In the genomic region with DNA sequence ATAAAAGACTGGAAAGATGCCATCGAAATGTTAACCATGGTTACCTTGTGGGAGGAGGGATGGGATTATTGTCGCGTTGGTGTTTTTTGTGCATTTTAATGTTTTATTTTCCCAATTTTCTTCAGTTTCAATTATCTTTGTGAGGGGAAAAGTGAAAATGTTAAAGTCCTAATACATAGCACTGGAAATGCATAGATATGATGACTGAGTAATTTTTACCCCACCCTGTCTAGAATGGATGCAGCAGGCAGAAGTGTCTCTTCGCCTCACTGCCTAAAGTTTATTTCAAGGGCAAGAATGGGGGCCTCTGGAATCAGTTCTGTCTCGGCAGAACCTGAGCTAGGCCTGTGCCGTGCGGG, we compare ENCODE assay signal across 10 cellular contexts. TPM values are rescaled to one million over a fixed set of nuclear protein-coding genes. Genes with fewer than 3 reads are reported as not detected.
DNase-seq lines count a peak whose midpoint lies in the region; ATAC-seq, FAIRE-seq and TF ChIP-seq lines count a peak whose summit lies in the region.
"Had no signal": no experiment of that assay in that cellular context is flagged by ENCODE, and none has a peak within 500 bp of the region (broad histone marks: within the 10 kb centered on the region; RNA-seq: fewer than 3 reads in every experiment).

No MANE protein-coding gene starts in this region.

- WGBS in GM12878 (ENCODE audit: insufficient coverage, insufficient replicate concordance, low lambda C conversion rate, missing lambda C conversion rate), result 49% methylated on average over 7 of the region's 7 CpGs

- TF ChIP-seq POLR2A in GM12878 (IDR thresholded peaks at IDR 0.05; ENCODE audit: low read depth, low read length), result no peak

- POLR2A ChIA-PET in CD8-positive, alpha-beta T cell (lab: Charles Lee), result no interaction called here
- POLR2A ChIA-PET in GM12878 (lab: Charles Lee), result no interaction called here

- H3K4me3 Mint-ChIP-seq in CD8-positive, alpha-beta T cell, result peak overlapping the region; percentile 75
- H3K4me3 Mint-ChIP-seq in IgD-negative memory B cell (peak overlapping the region; percentile 62 to 95 (median 80)), nephron (peak overlapping the region; percentile 76 to 80 (median 77))

- no peak overlapping the region for H3K27ac Mint-ChIP-seq in CD8-positive, alpha-beta T cell
- peak overlapping the region in 2 of 3 donors; percentile 1 to 76 for H3K27ac Mint-ChIP-seq in IgD-negative memory B cell
- H3K27ac Mint-ChIP-seq in nephron, result no peak overlapping the region

- no peaks in the 10 kb centered on the region for H3K36me3 Mint-ChIP-seq in CD8-positive, alpha-beta T cell
- H3K36me3 Mint-ChIP-seq in IgD-negative memory B cell (peaks cover 2% of the 10 kb centered on the region), nephron (ENCODE audit: low read depth) (no peaks in the 10 kb centered on the region)

- BruUV-seq in GM12878 (replicated peaks; lab: Mats Ljungman, UMichigan), result no TSS peak

- no peak overlapping the region for H3K9ac ChIP-seq in GM12878 (ENCODE audit: control insufficient read depth, insufficient read depth, low read length)

- peaks cover 22% of the 10 kb centered on the region for H3K27me3 ChIP-seq in CD8-positive, alpha-beta T cell (ENCODE audit: insufficient read depth, low read length)
- H3K27me3 ChIP-seq in GM12878 (replicated peaks in 1 of 2; ENCODE audit: control insufficient read depth in 2 of 2, insufficient read depth in 2 of 2, low read length in 1 of 2), result peaks cover 28 to 42% of the 10 kb centered on the region in 2 experiments

- in situ Hi-C loops in GM12878 (cut with MboI), result loop anchor here (5.0 to 25.0 kb wide), 3 partner anchors 379 to 1173 kb away; partner anchors contain the start of gene SOX14

- SMC1A ChIA-PET in GM12878 (lab: Charles Lee; ENCODE audit: uncharacterized antibody, unreplicated experiment), result interaction anchor here (0.6 to 3.0 kb wide), 5 partner anchors 9 to 456 kb away, joined by 3 to 18 read pairs (median 3); no protein-coding TSS in a partner anchor

- no peak for DNase-seq in CD8-positive, alpha-beta T cell
- DNase-seq in GM12878 (ENCODE audit: low read depth, low spot score) (no peak), hypothalamus (lab: John Stamatoyannopoulos, UW) (no peak), posterior cingulate gyrus (no peak)
- no peak for DNase-seq in stimulated activated CD4-positive, alpha-beta T cell treated with anti-CD3 and anti-CD28 coated beads, Interleukin-4, amount 100 ng/mL, for 1 hour

- H3K4me3 ChIP-seq in CD8-positive, alpha-beta T cell (ENCODE audit: low read depth, low read length), result peak overlapping the region; percentile 50
- H3K4me3 ChIP-seq in GM12878, result no peak overlapping the region; the same call in 1 of the 2 replicates

- H3K4me1 Mint-ChIP-seq in CD8-positive, alpha-beta T cell (ENCODE audit: low read depth), result peaks cover 29% of the 10 kb centered on the region
- H3K4me1 Mint-ChIP-seq in IgD-negative memory B cell (peaks cover 4 to 15% (median 14%) of the 10 kb centered on the region in 3 donors), nephron (peaks cover 20% of the 10 kb centered on the region)

- H3K4me1 ChIP-seq in CD8-positive, alpha-beta T cell (ENCODE audit: insufficient read depth, low read length), result peaks cover 46% of the 10 kb centered on the region
- no peaks in the 10 kb centered on the region for H3K4me1 ChIP-seq in GM12878 (ENCODE audit: control insufficient read depth, insufficient read depth, low read length)

- no peaks in the 10 kb centered on the region for H3K79me2 ChIP-seq in GM12878 (ENCODE audit: control insufficient read depth, insufficient read depth, low read length)

- no peak for TF ChIP-seq CTCF in CD8-positive, alpha-beta T cell (IDR thresholded peaks at IDR 0.05)
- TF ChIP-seq CTCF in GM12878 (IDR thresholded peaks at IDR 0.05 in 2 of 3, conservative IDR thresholded peaks at IDR 0.05 in 1 of 3; ENCODE audit: control insufficient read depth in 2 of 3, extremely low read depth in 1 of 3, insufficient read depth in 1 of 3, low read depth in 3 of 3, low read length in 3 of 3), result no peak
- TF ChIP-seq CTCF in nephron (IDR thresholded peaks at IDR 0.05; ENCODE audit: unreplicated experiment in 3 of 3), result no peak

- H4K20me1 ChIP-seq in GM12878 (ENCODE audit: control insufficient read depth, insufficient read depth), result no peaks in the 10 kb centered on the region

- no peak overlapping the region; the same call in 1 of the 2 replicates for H2AFZ ChIP-seq in GM12878 (ENCODE audit: control insufficient read depth, low read depth, low read length)

- RAD21 ChIA-PET in GM12878 (lab: Charles Lee; ENCODE audit: unreplicated experiment), result interaction anchor here (0.6 to 1.3 kb wide), 8 partner anchors 12 to 395 kb away, joined by 3 to 7 read pairs (median 3); no protein-coding TSS in a partner anchor

- TF ChIP-seq RAD21 in GM12878 (IDR thresholded peaks at IDR 0.05; ENCODE audit: insufficient read depth, low read depth, low read length), result no peak

- no peak for FAIRE-seq in GM12878 (lab: Jason Lieb, UNC)

- TF ChIP-seq EP300 in GM12878 (IDR thresholded peaks at IDR 0.05; ENCODE audit: borderline replicate concordance in 1 of 2, control insufficient read depth in 1 of 2, low read depth in 2 of 2, low read length in 2 of 2), result no peak

- no peak for ATAC-seq in CD8-positive, alpha-beta T cell
- ATAC-seq in GM12878 (no peak), HG02588 (IDR thresholded peaks at IDR 0.05; ENCODE audit: unreplicated experiment) (no peak)

- peak overlapping the region; percentile 49 for H3K4me2 ChIP-seq in GM12878 (ENCODE audit: control insufficient read depth, insufficient read depth)

- no peak overlapping the region for H3K27ac ChIP-seq in CD8-positive, alpha-beta T cell (ENCODE audit: low read depth, low read length)
- no peak overlapping the region for H3K27ac ChIP-seq in GM12878 (ENCODE audit: control insufficient read depth, insufficient read depth)

- H3K36me3 ChIP-seq in CD8-positive, alpha-beta T cell (ENCODE audit: insufficient read depth, low read length), result no peaks in the 10 kb centered on the region
- H3K36me3 ChIP-seq in GM12878 (ENCODE audit: control insufficient read depth in 2 of 2, insufficient read depth in 2 of 2, low read length in 1 of 2), result no peaks in the 10 kb centered on the region
- H3K36me3 ChIP-seq: adrenal gland had no signal

- H3K9me3 Mint-ChIP-seq in CD8-positive, alpha-beta T cell, result no peaks in the 10 kb centered on the region
- H3K9me3 Mint-ChIP-seq in IgD-negative memory B cell, result peaks cover 0 to 2% (median 0%) of the 10 kb centered on the region in 3 donors
- no peaks in the 10 kb centered on the region for H3K9me3 Mint-ChIP-seq in nephron

- CTCF ChIA-PET in CD8-positive, alpha-beta T cell (lab: Charles Lee), result interaction anchor here (0.7 to 2.0 kb wide), 22 partner anchors 8 to 585 kb away, joined by 3 to 25 read pairs (median 5); partner anchors contain the start of genes FOXL2 and FOXL2NB
- CTCF ChIA-PET in GM12878 (lab: Yijun Ruan, JAX), result interaction anchor here (0.6 to 3.0 kb wide), 31 partner anchors 8 to 517 kb away, joined by 3 to 38 read pairs (median 3); no protein-coding TSS in a partner anchor

- no peaks in the 10 kb centered on the region for H3K9me3 ChIP-seq in CD8-positive, alpha-beta T cell (ENCODE audit: low read length)
- no peaks in the 10 kb centered on the region; the same call in 2 of the 3 replicates for H3K9me3 ChIP-seq in GM12878 (replicated peaks; ENCODE audit: control insufficient read depth, insufficient read depth, low read length)
- H3K9me3 ChIP-seq: adrenal gland had no signal

- H3K27me3 Mint-ChIP-seq in CD8-positive, alpha-beta T cell (ENCODE audit: low read depth), result peaks cover 62% of the 10 kb centered on the region
- peaks cover 50% of the 10 kb centered on the region for H3K27me3 Mint-ChIP-seq in IgD-negative memory B cell
- peaks cover 92% of the 10 kb centered on the region for H3K27me3 Mint-ChIP-seq in nephron (ENCODE audit: low read depth)

- intact Hi-C loops in CD8-positive, alpha-beta T cell (cut with DNase I, micrococcal nuclease), result no loop called here
- intact Hi-C loops in GM12878 (cut with micrococcal nuclease; ENCODE audit: unreplicated experiment) (no loop called here), posterior cingulate gyrus (cut with DNase I) (loop anchor here (2.0 kb wide), 1 partner anchor 393 kb away; no protein-coding TSS in a partner anchor)

RNA-seq across cellular contexts. Expression of gene FOXL2, which starts 11.5 kb away (rescaled TPM):
- total RNA-seq in CD8-positive, alpha-beta T cell, result under 1 TPM in 1 of 2 experiments, not detected in 1; 0.11 TPM
- polyA plus RNA-seq in IgD-negative memory B cell, result not detected
- total RNA-seq in GM12878 (2013; cell fraction: nucleolus; rRNA removed), result not detected in 2 replicates
- not detected in 2 replicates for total RNA-seq in GM12878 (2014; rRNA removed)
- total RNA-seq in GM12878 (2014; rRNA removed; fragmentation: Illumina TruSeq; extraction: Trizol), result not detected in 2 replicates
- 0.08 TPM in 1 of 2 replicates, not detected in the other for total RNA-seq in GM12878 (2021)
- not detected for polyA plus RNA-seq in GM12878 (2011; ENCODE audit: low read depth)
- polyA plus RNA-seq in GM12878 (2011; rRNA removed), result not detected in 2 replicates
- not detected in 2 replicates for polyA plus RNA-seq in GM12878 (2011; cell fraction: cytosol; rRNA removed)
- not detected in 2 replicates for polyA plus RNA-seq in GM12878 (2011; cell fraction: nucleus; rRNA removed)
- polyA plus RNA-seq in GM12878 (2012), result not detected in 2 replicates
- not detected in 2 replicates for polyA plus RNA-seq in GM12878 (2014; fragmentation: Illumina TruSeq; extraction: Trizol)
- not detected for polyA plus RNA-seq in GM12878 (2014; fragmentation: Nextera tagmentation; extraction: Ambion mirVana)
- not detected in 2 replicates for polyA plus RNA-seq in GM12878 (2014; rRNA removed)
- not detected for polyA plus RNA-seq in GM12878 (2016; fragmentation: Nextera tagmentation; extraction: Ambion mirVana)
- polyA minus RNA-seq in GM12878 (2011; rRNA and poly(A)+ RNA removed), result not detected in 2 replicates
- 0.40 TPM in 1 of 2 replicates, not detected in the other for polyA minus RNA-seq in GM12878 (2011; cell fraction: cytosol; rRNA and poly(A)+ RNA removed)
- not detected in 2 replicates for polyA minus RNA-seq in GM12878 (2011; cell fraction: nucleus; rRNA and poly(A)+ RNA removed)
- total RNA-seq: HT1080 had no signal

RNA-seq across cellular contexts. Expression of gene FOXL2NB, which starts 11.5 kb away (rescaled TPM):
- total RNA-seq in CD8-positive, alpha-beta T cell, result not detected
- polyA plus RNA-seq in IgD-negative memory B cell, result not detected
- not detected in 2 replicates for total RNA-seq in GM12878 (2013; cell fraction: nucleolus; rRNA removed)
- not detected in 2 replicates for total RNA-seq in GM12878 (2014; rRNA removed)
- total RNA-seq in GM12878 (2014; rRNA removed; fragmentation: Illumina TruSeq; extraction: Trizol), result not detected in 2 replicates
- 0.05 TPM in 1 of 2 replicates, not detected in the other for total RNA-seq in GM12878 (2021)
- polyA plus RNA-seq in GM12878 (2011; ENCODE audit: low read depth), result not detected
- not detected in 2 replicates for polyA plus RNA-seq in GM12878 (2011; rRNA removed)
- polyA plus RNA-seq in GM12878 (2011; cell fraction: cytosol; rRNA removed), result not detected in 2 replicates
- not detected in 2 replicates for polyA plus RNA-seq in GM12878 (2011; cell fraction: nucleus; rRNA removed)
- polyA plus RNA-seq in GM12878 (2012), result 0.04 TPM in 1 of 2 replicates, not detected in the other
- not detected in 2 replicates for polyA plus RNA-seq in GM12878 (2014; fragmentation: Illumina TruSeq; extraction: Trizol)
- not detected for polyA plus RNA-seq in GM12878 (2014; fragmentation: Nextera tagmentation; extraction: Ambion mirVana)
- not detected in 2 replicates for polyA plus RNA-seq in GM12878 (2014; rRNA removed)
- not detected for polyA plus RNA-seq in GM12878 (2016; fragmentation: Nextera tagmentation; extraction: Ambion mirVana)
- not detected in 2 replicates for polyA minus RNA-seq in GM12878 (2011; rRNA and poly(A)+ RNA removed)
- not detected in 2 replicates for polyA minus RNA-seq in GM12878 (2011; cell fraction: cytosol; rRNA and poly(A)+ RNA removed)
- not detected in 2 replicates for polyA minus RNA-seq in GM12878 (2011; cell fraction: nucleus; rRNA and poly(A)+ RNA removed)
- total RNA-seq: HT1080 had no signal

Comparison
In these comparisons a context has a peak if more than half of its experiments do, and no peak if none do; other contexts are left out.
1. H3K27ac Mint-ChIP-seq: peak in IgD-negative memory B cell (2 of 3); none in CD8-positive, alpha-beta T cell (single experiment) and nephron (0 of 3).
2. Peak in every context shown above with its lines, with median percentiles within 50 percentile points of each other: H3K4me3 Mint-ChIP-seq.